In the genomic region with DNA sequence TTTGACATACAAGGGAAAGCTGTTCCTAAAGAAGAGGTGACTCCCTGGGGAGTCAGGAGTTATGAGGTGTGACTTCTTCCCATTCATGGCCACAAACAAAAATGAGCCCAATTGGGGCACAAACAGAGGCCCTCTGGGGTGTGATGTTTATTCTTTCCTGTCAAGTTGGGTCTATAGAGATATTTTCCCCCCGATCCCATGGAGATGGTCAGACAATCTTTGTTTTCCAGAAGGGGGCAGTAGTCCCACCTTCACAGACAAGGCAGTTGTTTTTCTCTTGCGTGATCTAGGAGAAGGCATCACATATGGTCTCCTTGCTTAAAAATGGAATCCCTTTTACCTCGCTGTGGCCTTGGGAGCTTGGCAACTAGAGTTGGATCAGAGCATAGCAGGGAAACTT, we compare ENCODE assay signal across 1 cellular context.
TF ChIP-seq lines count a peak whose summit lies in the region.

No MANE protein-coding gene starts in this region.

TF ChIP-seq in endothelial cell of umbilical vein, 7 proteins besides CTCF, POLR2A, EP300 and RAD21:
- TF ChIP-seq, protein P1, sequence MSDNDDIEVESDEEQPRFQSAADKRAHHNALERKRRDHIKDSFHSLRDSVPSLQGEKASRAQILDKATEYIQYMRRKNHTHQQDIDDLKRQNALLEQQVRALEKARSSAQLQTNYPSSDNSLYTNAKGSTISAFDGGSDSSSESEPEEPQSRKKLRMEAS (IDR thresholded peaks at IDR 0.05; ENCODE audit: insufficient read depth, insufficient read length), result no peak
- no peak for TF ChIP-seq EZH2 (IDR thresholded peaks at IDR 0.05; ENCODE audit: borderline replicate concordance, low read depth, low read length, severe bottlenecking)
- TF ChIP-seq GATA2 (IDR thresholded peaks at IDR 0.05; ENCODE audit: insufficient read depth, insufficient read length, low read depth, low read length), result no peak
- TF ChIP-seq POLR2AphosphoS5 (IDR thresholded peaks at IDR 0.05; ENCODE audit: insufficient read depth, low read depth, low read length), result no peak
- no peak for TF ChIP-seq JUN (IDR thresholded peaks at IDR 0.05; ENCODE audit: borderline replicate concordance, insufficient read depth, insufficient read length, low read depth)
- no peak for TF ChIP-seq MYC (IDR thresholded peaks at IDR 0.05; ENCODE audit: low read depth, low read length)
- no peak for TF ChIP-seq FOS (IDR thresholded peaks at IDR 0.05; ENCODE audit: borderline replicate concordance, insufficient read depth, low read length)
